15 cellular contexts compared by ENCODE assay signal in the genomic region with DNA sequence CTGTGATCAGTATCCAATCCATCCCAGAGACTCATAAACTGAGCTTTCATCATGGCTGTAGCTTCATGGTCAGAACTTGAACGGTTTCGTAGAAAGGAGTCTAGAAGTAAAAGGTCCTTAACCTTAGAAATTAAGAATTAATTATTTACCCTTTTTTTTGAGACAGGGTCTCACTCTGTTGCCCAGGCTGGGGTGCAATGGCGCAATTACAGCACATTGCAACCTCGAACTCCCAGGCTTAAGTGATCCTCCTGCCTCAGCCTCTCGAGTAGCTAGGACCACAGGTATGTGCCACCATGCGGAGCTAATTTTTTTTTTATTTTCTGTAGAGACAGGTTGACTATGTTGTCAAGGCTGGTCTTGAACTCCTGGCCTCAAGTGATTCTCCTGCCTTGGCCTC. TPM values are rescaled to one million over a fixed set of nuclear protein-coding genes. Genes with fewer than 3 reads are reported as not detected.
DNase-seq lines count a peak whose midpoint lies in the region; ATAC-seq, FAIRE-seq and TF ChIP-seq lines count a peak whose summit lies in the region.
"Had no signal": no experiment of that assay in that cellular context is flagged by ENCODE, and none has a peak within 500 bp of the region (broad histone marks: within the 10 kb centered on the region; RNA-seq: fewer than 3 reads in every experiment).

No MANE protein-coding gene starts in this region.

- H3K79me2 ChIP-seq in HepG2 (ENCODE audit: insufficient read depth, low read length) (no peaks in the 10 kb centered on the region), SK-N-SH (ENCODE audit: insufficient read depth) (peaks cover 26% of the 10 kb centered on the region; the same call in 1 of the 2 replicates)

- no peaks in the 10 kb centered on the region for H4K20me1 ChIP-seq in HepG2 (ENCODE audit: insufficient read depth, low read length)
- no peaks in the 10 kb centered on the region for H4K20me1 ChIP-seq in SK-N-SH (ENCODE audit: insufficient read depth)

- no TSS peak for BruUV-seq in HepG2 (replicated peaks; lab: Mats Ljungman, UMichigan)

- H3K36me3 Mint-ChIP-seq in chondrocyte (ENCODE audit: low read depth) (peaks cover 6% of the 10 kb centered on the region), progenitor cell of endocrine pancreas (ENCODE audit: insufficient read depth) (peaks cover 8% of the 10 kb centered on the region)
- H3K36me3 Mint-ChIP-seq in stimulated activated memory B cell treated with anti-CD40 and anti-IgM and Interleukin-4, amounts not matched to agents 10 μg/mL and 1 μg/mL and 100 μg/mL, for 72 hours = peaks cover 42% of the 10 kb centered on the region

- H3K27me3 Mint-ChIP-seq in chondrocyte (ENCODE audit: low read depth) (no peaks in the 10 kb centered on the region), progenitor cell of endocrine pancreas (no peaks in the 10 kb centered on the region)
- H3K27me3 Mint-ChIP-seq in stimulated activated memory B cell treated with anti-CD40 and anti-IgM and Interleukin-4, amounts not matched to agents 10 μg/mL and 1 μg/mL and 100 μg/mL, for 72 hours = no peaks in the 10 kb centered on the region
- H3K27me3 Mint-ChIP-seq: CD4-positive, alpha-beta memory T cell had no signal

- no peaks in the 10 kb centered on the region for H3K9me2 ChIP-seq in SK-N-SH

- no peak overlapping the region for H3K27ac ChIP-seq in HepG2 (ENCODE audit: extremely low read length, insufficient read depth, low read length)
- no peak overlapping the region for H3K27ac ChIP-seq in right lobe of liver
- peak overlapping the region in 1 of 2 experiments; percentile 63; a peak in 2 of 4 replicates for H3K27ac ChIP-seq in SK-N-SH (ENCODE audit: low read depth in 2 of 2, low read length in 1 of 2)

- CTCF ChIA-PET in HepG2 (lab: Yijun Ruan, JAX; ENCODE audit: low intra/inter-chr PET ratio, low total read pairs) = no interaction called here
- CTCF ChIA-PET in SK-N-SH (lab: Yijun Ruan, JAX) = interaction anchor here (1.0 kb wide), 1 partner anchor 26 kb away, joined by 3 read pairs; no protein-coding TSS in a partner anchor

- TF ChIP-seq POLR2A in HepG2 (IDR thresholded peaks at IDR 0.05; ENCODE audit: insufficient read depth in 1 of 2, low read depth in 2 of 2, low read length in 2 of 2) (no peak), right lobe of liver (IDR thresholded peaks at IDR 0.05) (no peak), erythroblast (IDR thresholded peaks at IDR 0.05; ENCODE audit: low read length) (no peak)

- FAIRE-seq in HepG2 (lab: Jason Lieb, UNC) = no peak
- FAIRE-seq: H1 had no signal

- H3K9ac ChIP-seq in HepG2 (ENCODE audit: insufficient read depth, low read depth, low read length) = no peak overlapping the region
- H3K9ac ChIP-seq in SK-N-SH = peak overlapping the region; percentile 10; the same call in 1 of the 2 replicates

- in situ Hi-C loops in HepG2 (cut with HindIII; ENCODE audit: extremely low pct_ligation_motif_present, low pct_unique_long_range_greater_than_20kb) = no loop called here

- TF ChIP-seq RAD21 in HepG2 (CRISPR knock-in tag; IDR thresholded peaks at IDR 0.05) = no peak
- no peak for TF ChIP-seq RAD21 in SK-N-SH (IDR thresholded peaks at IDR 0.05; ENCODE audit: low read length)

- H3K4me1 ChIP-seq in HepG2 (ENCODE audit: insufficient read depth, low read length) (no peaks in the 10 kb centered on the region), right lobe of liver (no peaks in the 10 kb centered on the region), SK-N-SH (ENCODE audit: control insufficient read depth in 1 of 2, insufficient read depth in 2 of 2, low read depth in 1 of 2, low read length in 1 of 2) (no peaks in the 10 kb centered on the region)

- H3K9me3 ChIP-seq in HepG2 (ENCODE audit: low read length) (no peaks in the 10 kb centered on the region), right lobe of liver (no peaks in the 10 kb centered on the region), SK-N-SH (no peaks in the 10 kb centered on the region)

- DNase-seq in HepG2 (ENCODE audit: low spot score) (no peak), right lobe of liver (no peak), SK-N-SH (no peak), chondrocyte (ENCODE audit: low spot score) (no peak), T1000 (lab: John Stamatoyannopoulos, UW) (no peak), erythroblast (lab: John Stamatoyannopoulos, UW) (no peak), progenitor cell of endocrine pancreas (ENCODE audit: low spot score, unreplicated experiment) (no peak)
- DNase-seq: CD4-positive, alpha-beta memory T cell; GF-D8; NCI-H1105 treated with DMSO at 0.1 percent for 48 hours; NCI-H1694 treated with DMSO at 0.1 percent for 48 hours; NCI-H748 treated with DMSO at 0.1 percent for 48 hours; SHP77 had no signal

- H3K4me1 Mint-ChIP-seq in chondrocyte (ENCODE audit: low read depth) (peaks cover 10% of the 10 kb centered on the region), progenitor cell of endocrine pancreas (ENCODE audit: low read depth) (peaks cover 3% of the 10 kb centered on the region)
- H3K4me1 Mint-ChIP-seq in stimulated activated memory B cell treated with anti-CD40 and anti-IgM and Interleukin-4, amounts not matched to agents 10 μg/mL and 1 μg/mL and 100 μg/mL, for 72 hours = peaks cover 6% of the 10 kb centered on the region

- H3K27me3 ChIP-seq in HepG2 (ENCODE audit: control insufficient read depth in 1 of 2, insufficient read depth in 2 of 2, low read length in 2 of 2) = no peaks in the 10 kb centered on the region
- no peaks in the 10 kb centered on the region for H3K27me3 ChIP-seq in right lobe of liver
- no peaks in the 10 kb centered on the region for H3K27me3 ChIP-seq in SK-N-SH (ENCODE audit: insufficient read depth)

- peaks cover 35% of the 10 kb centered on the region for H3F3A ChIP-seq in SK-N-SH (replicated peaks; ENCODE audit: insufficient read depth)

- TF ChIP-seq EP300 in HepG2 (IDR thresholded peaks at IDR 0.05; ENCODE audit: low read depth in 2 of 2, low read length in 2 of 2) (no peak), HepG2 (CRISPR knock-in tag; IDR thresholded peaks at IDR 0.05; ENCODE audit: borderline replicate concordance) (no peak), SK-N-SH (IDR thresholded peaks at IDR 0.05; ENCODE audit: borderline replicate concordance in 1 of 2, low read depth in 1 of 2, low read length in 1 of 2) (no peak)

- intact Hi-C loops in HepG2 (cut with micrococcal nuclease; ENCODE audit: unreplicated experiment) = no loop called here
- intact Hi-C loops in right lobe of liver (cut with DNase I) = no loop called here

- H3K4me3 ChIP-seq in HepG2 (replicated peaks in 1 of 3; ENCODE audit: insufficient read depth in 1 of 3, low read depth in 2 of 3, low read length in 3 of 3) (no peak overlapping the region), right lobe of liver (no peak overlapping the region), SK-N-SH (ENCODE audit: low read depth in 2 of 2, low read length in 1 of 2) (no peak overlapping the region)

- peak overlapping the region; percentile 92 for H3K27ac Mint-ChIP-seq in chondrocyte (ENCODE audit: unreplicated experiment)
- H3K27ac Mint-ChIP-seq in stimulated activated memory B cell treated with anti-CD40 and anti-IgM and Interleukin-4, amounts not matched to agents 10 μg/mL and 1 μg/mL and 100 μg/mL, for 72 hours = peak overlapping the region; percentile 50
- no peak overlapping the region for H3K27ac Mint-ChIP-seq in progenitor cell of endocrine pancreas

- ATAC-seq in HepG2 (no peak), right lobe of liver (no peak)
- ATAC-seq in stimulated activated memory B cell treated with anti-CD40 and anti-IgM and Interleukin-4, amounts not matched to agents 10 μg/mL and 1 μg/mL and 100 μg/mL, for 72 hours = no peak

- no peak overlapping the region for H2AFZ ChIP-seq in HepG2 (ENCODE audit: low read length)
- no peak overlapping the region for H2AFZ ChIP-seq in SK-N-SH (ENCODE audit: low read depth)

- H3K4me3 Mint-ChIP-seq in chondrocyte (ENCODE audit: unreplicated experiment) (no peak overlapping the region), progenitor cell of endocrine pancreas (ENCODE audit: low read depth) (no peak overlapping the region)
- no peak overlapping the region for H3K4me3 Mint-ChIP-seq in stimulated activated memory B cell treated with anti-CD40 and anti-IgM and Interleukin-4, amounts not matched to agents 10 μg/mL and 1 μg/mL and 100 μg/mL, for 72 hours
- H3K4me3 Mint-ChIP-seq: CD4-positive, alpha-beta memory T cell had no signal

- WGBS in HepG2 (ENCODE audit: low lambda C conversion rate) = 97% methylated on average over 6 of the region's 6 CpGs
- 94% methylated on average over 6 of the region's 6 CpGs for WGBS in right lobe of liver (ENCODE audit: insufficient coverage, low coverage, low lambda C conversion rate, missing lambda C conversion rate)
- WGBS in SK-N-SH (ENCODE audit: low lambda C conversion rate) = 96% methylated on average over 6 of the region's 6 CpGs

- H3K4me2 ChIP-seq in HepG2 (ENCODE audit: low read depth, low read length) (no peak overlapping the region), SK-N-SH (peak overlapping the region; percentile 46)

- H3K36me3 ChIP-seq in HepG2 (replicated peaks in 1 of 2; ENCODE audit: control insufficient read depth in 1 of 2, insufficient read depth in 2 of 2, low read length in 2 of 2) (peaks cover 6 to 32% of the 10 kb centered on the region in 2 experiments; a peak in 4 of 5 replicates), right lobe of liver (peaks cover 0 to 4% (median 2%) of the 10 kb centered on the region in 4 donors), SK-N-SH (replicated peaks in 1 of 2; ENCODE audit: control insufficient read depth in 1 of 2, insufficient read depth in 2 of 2, low read length in 1 of 2) (peaks cover 51 to 66% of the 10 kb centered on the region in 2 experiments)

- POLR2A ChIA-PET in HepG2 (lab: Yijun Ruan, JAX) (no interaction called here), SK-N-SH (lab: Yijun Ruan, JAX) (no interaction called here)

- TF ChIP-seq CTCF in HepG2 (CRISPR knock-in tag; IDR thresholded peaks at IDR 0.05) = no peak
- TF ChIP-seq CTCF in right lobe of liver (IDR thresholded peaks at IDR 0.05) = no peak
- TF ChIP-seq CTCF in SK-N-SH (IDR thresholded peaks at IDR 0.05) = no peak
- no peak for TF ChIP-seq CTCF in chondrocyte (IDR thresholded peaks at IDR 0.05)
- TF ChIP-seq CTCF in progenitor cell of endocrine pancreas (IDR thresholded peaks at IDR 0.05; ENCODE audit: unreplicated experiment) = no peak

- H3K9me3 Mint-ChIP-seq in chondrocyte (ENCODE audit: low read depth) (no peaks in the 10 kb centered on the region), progenitor cell of endocrine pancreas (ENCODE audit: low read depth) (no peaks in the 10 kb centered on the region)
- no peaks in the 10 kb centered on the region for H3K9me3 Mint-ChIP-seq in stimulated activated memory B cell treated with anti-CD40 and anti-IgM and Interleukin-4, amounts not matched to agents 10 μg/mL and 1 μg/mL and 100 μg/mL, for 72 hours
- H3K9me3 Mint-ChIP-seq: CD4-positive, alpha-beta memory T cell had no signal

RNA-seq across cellular contexts. Expression of a gene that starts 41.7 kb away (rescaled TPM):
- total RNA-seq in HepG2 (2016; rRNA removed; fragmentation: Illumina TruSeq; extraction: Trizol) (23.2 and 28.2 TPM in 2 replicates), right lobe of liver (10 to 100 TPM; 17.4 to 24.2 (median 22.3) TPM), chondrocyte (50.6 to 55.3 TPM (median 54.9 TPM) in 3 replicates), progenitor cell of endocrine pancreas (45.8 and 52.1 TPM in 2 replicates)
- total RNA-seq in HepG2 (2016; cell fraction: cytosol; rRNA removed; fragmentation: Illumina TruSeq; extraction: Trizol; ENCODE audit: low read depth) = 4.1 and 4.4 TPM in 2 replicates
- total RNA-seq in HepG2 (2016; cell fraction: insoluble cytoplasmic fraction; rRNA removed; fragmentation: Illumina TruSeq; extraction: Trizol) = 20.5 and 28.2 TPM in 2 replicates
- total RNA-seq in HepG2 (2016; cell fraction: membrane; rRNA removed; fragmentation: Illumina TruSeq; extraction: Trizol) = 9.8 and 11.6 TPM in 2 replicates
- 31.5 and 36.1 TPM in 2 replicates for total RNA-seq in HepG2 (2016; cell fraction: nucleus; rRNA removed; fragmentation: Illumina TruSeq; extraction: Trizol)
- polyA plus RNA-seq in HepG2 (2011; rRNA removed) (13.2 and 14.9 TPM in 2 replicates), SK-N-SH (2012; rRNA removed) (13.5 and 21.0 TPM in 2 replicates)
- 5.7 and 10.9 TPM in 2 replicates for polyA plus RNA-seq in HepG2 (2011; cell fraction: cytosol; rRNA removed)
- 9.2 and 13.6 TPM in 2 replicates for polyA plus RNA-seq in HepG2 (2011; cell fraction: nucleus; rRNA removed)
- 28.9 and 35.5 TPM in 2 replicates for polyA plus RNA-seq in HepG2 (2012)
- 1.4 and 1.9 TPM in 2 replicates for polyA plus RNA-seq in HepG2 (2016; cell fraction: cytosol; fragmentation: Illumina TruSeq; extraction: Trizol; ENCODE audit: low read depth)
- 15.9 and 16.5 TPM in 2 replicates for polyA plus RNA-seq in HepG2 (2016; cell fraction: insoluble cytoplasmic fraction; fragmentation: Illumina TruSeq; extraction: Trizol; ENCODE audit: low read depth)
- polyA plus RNA-seq in HepG2 (2016; cell fraction: membrane; fragmentation: Illumina TruSeq; extraction: Trizol; ENCODE audit: low read depth) = 5.1 and 5.7 TPM in 2 replicates
- 35.9 and 37.6 TPM in 2 replicates for polyA plus RNA-seq in HepG2 (2016; cell fraction: nucleus; fragmentation: Illumina TruSeq; extraction: Trizol; ENCODE audit: insufficient read depth, low read depth)
- polyA minus RNA-seq in HepG2 (2011; rRNA and poly(A)+ RNA removed; ENCODE audit: low replicate concordance) = 8.2 and 36.0 TPM in 2 replicates
- 15.2 and 18.0 TPM in 2 replicates for polyA minus RNA-seq in HepG2 (2011; cell fraction: cytosol; rRNA and poly(A)+ RNA removed)
- polyA minus RNA-seq in HepG2 (2011; cell fraction: nucleus; rRNA and poly(A)+ RNA removed) = 45.7 and 51.8 TPM in 2 replicates
- 26.3 and 34.2 TPM in 2 replicates for polyA plus RNA-seq in SK-N-SH (2012; cell fraction: cytosol; rRNA removed)
- 4.0 and 16.5 TPM in 2 replicates for polyA plus RNA-seq in SK-N-SH (2012; cell fraction: nucleus; rRNA removed)
